1 cellular context compared by ENCODE assay signal in the genomic region with DNA sequence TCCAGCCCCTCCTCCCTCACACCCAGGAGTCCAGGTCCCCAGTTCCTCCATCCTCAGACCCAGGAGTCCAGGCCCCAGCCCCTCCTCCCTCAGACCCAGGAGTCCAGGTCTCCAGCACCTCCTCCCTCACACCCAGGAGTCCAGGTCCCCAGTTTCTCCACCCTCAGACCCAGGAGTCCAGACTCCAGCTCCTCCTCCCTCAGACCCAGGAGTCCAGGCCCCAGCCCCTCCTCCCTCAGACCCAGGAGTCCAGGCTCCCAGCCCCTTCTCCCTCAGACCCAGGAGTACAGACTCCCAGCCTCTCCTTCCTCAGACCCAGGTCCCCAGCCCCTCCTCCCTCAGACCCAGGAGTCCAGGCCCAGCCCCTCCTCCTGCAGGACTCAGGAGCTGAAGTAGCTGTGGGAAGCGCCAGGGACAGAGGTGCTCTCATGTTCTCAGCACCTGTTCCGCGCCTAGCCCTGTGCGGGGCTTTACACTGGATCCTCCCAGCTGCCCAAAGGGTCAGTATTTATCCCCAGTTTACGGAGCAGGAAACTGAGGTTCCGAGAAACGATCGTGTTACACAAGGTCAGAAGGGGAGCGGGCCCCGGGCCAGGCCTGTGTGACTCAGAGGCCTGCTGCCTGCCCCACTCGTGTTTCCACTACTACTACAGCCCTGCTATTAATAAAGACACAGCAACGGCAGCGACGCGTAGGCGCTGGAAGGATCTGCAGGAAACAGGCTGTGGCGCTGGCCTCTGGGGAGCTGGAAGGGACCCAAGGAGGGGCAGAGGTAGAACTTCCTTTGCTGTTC.
TF ChIP-seq lines count a peak whose summit lies in the region.

No MANE protein-coding gene starts in this region.

TF ChIP-seq in K562, 482 proteins besides CTCF, POLR2A, EP300 and RAD21 (continued from another document and continues in another):
- TF ChIP-seq RBFOX2 (IDR thresholded peaks at IDR 0.05; ENCODE audit: low read depth, low read length) (peak; percentile 40), TCF7L2 (IDR thresholded peaks at IDR 0.05; ENCODE audit: low read depth, low read length) (no peak), ZBTB1 (CRISPR knock-in tag; IDR thresholded peaks at IDR 0.05; ENCODE audit: borderline replicate concordance, low read depth) (no peak), KDM1A (IDR thresholded peaks at IDR 0.05) (peak in 1 of 2 experiments; percentile 80; a peak in 2 of 4 replicates), ZNF778 (CRISPR knock-in tag; IDR thresholded peaks at IDR 0.05) (no peak), CCAR2 (IDR thresholded peaks at IDR 0.05; ENCODE audit: low read depth, low read length) (no peak), MCM7 (IDR thresholded peaks at IDR 0.05) (no peak), CBFB (CRISPR knock-in tag; IDR thresholded peaks at IDR 0.05) (no peak), MEF2D (tag; conservative IDR thresholded peaks at IDR 0.05; ENCODE audit: low read depth) (peak; percentile 58; the same call in 1 of the 2 replicates), BMI1 (IDR thresholded peaks at IDR 0.05; ENCODE audit: low read length) (no peak), MIER1 (IDR thresholded peaks at IDR 0.05; ENCODE audit: low read depth) (no peak), FIP1L1 (IDR thresholded peaks at IDR 0.05; ENCODE audit: low read depth, low read length, poor library complexity, severe bottlenecking) (no peak), NBN (IDR thresholded peaks at IDR 0.05; ENCODE audit: low read depth) (no peak), HNRNPLL (IDR thresholded peaks at IDR 0.05; ENCODE audit: low read depth, low read length, poor library complexity, severe bottlenecking) (no peak), BRD4 (IDR thresholded peaks at IDR 0.05) (no peak), ZC3H8 (IDR thresholded peaks at IDR 0.05) (no peak), RFX1 (IDR thresholded peaks at IDR 0.05) (no peak), SMAD2 (IDR thresholded peaks at IDR 0.05; ENCODE audit: low read depth, low read length) (no peak), CXXC5 (CRISPR knock-in tag; IDR thresholded peaks at IDR 0.05) (no peak), FOXP1 (CRISPR knock-in tag; IDR thresholded peaks at IDR 0.05) (no peak), ZNF274 (IDR thresholded peaks at IDR 0.05; ENCODE audit: borderline replicate concordance, low read depth, low read length) (no peak), CBFA2T2 (conservative IDR thresholded peaks at IDR 0.05) (no peak), HDAC8 (tag; IDR thresholded peaks at IDR 0.05) (no peak), ZNF121 (CRISPR knock-in tag; conservative IDR thresholded peaks at IDR 0.05) (peak; percentile 24; the same call in 1 of the 2 replicates), BRD9 (IDR thresholded peaks at IDR 0.05; ENCODE audit: low read depth, partially characterized antibody) (no peak)
- TF ChIP-seq, protein P1, sequence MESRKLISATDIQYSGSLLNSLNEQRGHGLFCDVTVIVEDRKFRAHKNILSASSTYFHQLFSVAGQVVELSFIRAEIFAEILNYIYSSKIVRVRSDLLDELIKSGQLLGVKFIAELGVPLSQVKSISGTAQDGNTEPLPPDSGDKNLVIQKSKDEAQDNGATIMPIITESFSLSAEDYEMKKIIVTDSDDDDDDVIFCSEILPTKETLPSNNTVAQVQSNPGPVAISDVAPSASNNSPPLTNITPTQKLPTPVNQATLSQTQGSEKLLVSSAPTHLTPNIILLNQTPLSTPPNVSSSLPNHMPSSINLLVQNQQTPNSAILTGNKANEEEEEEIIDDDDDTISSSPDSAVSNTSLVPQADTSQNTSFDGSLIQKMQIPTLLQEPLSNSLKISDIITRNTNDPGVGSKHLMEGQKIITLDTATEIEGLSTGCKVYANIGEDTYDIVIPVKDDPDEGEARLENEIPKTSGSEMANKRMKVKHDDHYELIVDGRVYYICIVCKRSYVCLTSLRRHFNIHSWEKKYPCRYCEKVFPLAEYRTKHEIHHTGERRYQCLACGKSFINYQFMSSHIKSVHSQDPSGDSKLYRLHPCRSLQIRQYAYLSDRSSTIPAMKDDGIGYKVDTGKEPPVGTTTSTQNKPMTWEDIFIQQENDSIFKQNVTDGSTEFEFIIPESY (CRISPR knock-in tag; IDR thresholded peaks at IDR 0.05) = peak; percentile 54; the same call in 1 of the 2 replicates
- TF ChIP-seq, protein P2, sequence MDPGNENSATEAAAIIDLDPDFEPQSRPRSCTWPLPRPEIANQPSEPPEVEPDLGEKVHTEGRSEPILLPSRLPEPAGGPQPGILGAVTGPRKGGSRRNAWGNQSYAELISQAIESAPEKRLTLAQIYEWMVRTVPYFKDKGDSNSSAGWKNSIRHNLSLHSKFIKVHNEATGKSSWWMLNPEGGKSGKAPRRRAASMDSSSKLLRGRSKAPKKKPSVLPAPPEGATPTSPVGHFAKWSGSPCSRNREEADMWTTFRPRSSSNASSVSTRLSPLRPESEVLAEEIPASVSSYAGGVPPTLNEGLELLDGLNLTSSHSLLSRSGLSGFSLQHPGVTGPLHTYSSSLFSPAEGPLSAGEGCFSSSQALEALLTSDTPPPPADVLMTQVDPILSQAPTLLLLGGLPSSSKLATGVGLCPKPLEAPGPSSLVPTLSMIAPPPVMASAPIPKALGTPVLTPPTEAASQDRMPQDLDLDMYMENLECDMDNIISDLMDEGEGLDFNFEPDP (CRISPR knock-in tag; IDR thresholded peaks at IDR 0.05) = no peak
- TF ChIP-seq, protein P3, sequence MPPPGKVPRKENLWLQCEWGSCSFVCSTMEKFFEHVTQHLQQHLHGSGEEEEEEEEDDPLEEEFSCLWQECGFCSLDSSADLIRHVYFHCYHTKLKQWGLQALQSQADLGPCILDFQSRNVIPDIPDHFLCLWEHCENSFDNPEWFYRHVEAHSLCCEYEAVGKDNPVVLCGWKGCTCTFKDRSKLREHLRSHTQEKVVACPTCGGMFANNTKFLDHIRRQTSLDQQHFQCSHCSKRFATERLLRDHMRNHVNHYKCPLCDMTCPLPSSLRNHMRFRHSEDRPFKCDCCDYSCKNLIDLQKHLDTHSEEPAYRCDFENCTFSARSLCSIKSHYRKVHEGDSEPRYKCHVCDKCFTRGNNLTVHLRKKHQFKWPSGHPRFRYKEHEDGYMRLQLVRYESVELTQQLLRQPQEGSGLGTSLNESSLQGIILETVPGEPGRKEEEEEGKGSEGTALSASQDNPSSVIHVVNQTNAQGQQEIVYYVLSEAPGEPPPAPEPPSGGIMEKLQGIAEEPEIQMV (tag; conservative IDR thresholded peaks at IDR 0.05; ENCODE audit: low read depth) = no peak
- TF ChIP-seq, protein P4, sequence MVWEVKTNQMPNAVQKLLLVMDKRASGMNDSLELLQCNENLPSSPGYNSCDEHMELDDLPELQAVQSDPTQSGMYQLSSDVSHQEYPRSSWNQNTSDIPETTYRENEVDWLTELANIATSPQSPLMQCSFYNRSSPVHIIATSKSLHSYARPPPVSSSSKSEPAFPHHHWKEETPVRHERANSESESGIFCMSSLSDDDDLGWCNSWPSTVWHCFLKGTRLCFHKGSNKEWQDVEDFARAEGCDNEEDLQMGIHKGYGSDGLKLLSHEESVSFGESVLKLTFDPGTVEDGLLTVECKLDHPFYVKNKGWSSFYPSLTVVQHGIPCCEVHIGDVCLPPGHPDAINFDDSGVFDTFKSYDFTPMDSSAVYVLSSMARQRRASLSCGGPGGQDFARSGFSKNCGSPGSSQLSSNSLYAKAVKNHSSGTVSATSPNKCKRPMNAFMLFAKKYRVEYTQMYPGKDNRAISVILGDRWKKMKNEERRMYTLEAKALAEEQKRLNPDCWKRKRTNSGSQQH (CRISPR knock-in tag; IDR thresholded peaks at IDR 0.05) = no peak
- TF ChIP-seq, protein P5, sequence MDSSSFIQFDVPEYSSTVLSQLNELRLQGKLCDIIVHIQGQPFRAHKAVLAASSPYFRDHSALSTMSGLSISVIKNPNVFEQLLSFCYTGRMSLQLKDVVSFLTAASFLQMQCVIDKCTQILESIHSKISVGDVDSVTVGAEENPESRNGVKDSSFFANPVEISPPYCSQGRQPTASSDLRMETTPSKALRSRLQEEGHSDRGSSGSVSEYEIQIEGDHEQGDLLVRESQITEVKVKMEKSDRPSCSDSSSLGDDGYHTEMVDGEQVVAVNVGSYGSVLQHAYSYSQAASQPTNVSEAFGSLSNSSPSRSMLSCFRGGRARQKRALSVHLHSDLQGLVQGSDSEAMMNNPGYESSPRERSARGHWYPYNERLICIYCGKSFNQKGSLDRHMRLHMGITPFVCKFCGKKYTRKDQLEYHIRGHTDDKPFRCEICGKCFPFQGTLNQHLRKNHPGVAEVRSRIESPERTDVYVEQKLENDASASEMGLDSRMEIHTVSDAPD (CRISPR knock-in tag; IDR thresholded peaks at IDR 0.05) = no peak
- TF ChIP-seq, protein P6, sequence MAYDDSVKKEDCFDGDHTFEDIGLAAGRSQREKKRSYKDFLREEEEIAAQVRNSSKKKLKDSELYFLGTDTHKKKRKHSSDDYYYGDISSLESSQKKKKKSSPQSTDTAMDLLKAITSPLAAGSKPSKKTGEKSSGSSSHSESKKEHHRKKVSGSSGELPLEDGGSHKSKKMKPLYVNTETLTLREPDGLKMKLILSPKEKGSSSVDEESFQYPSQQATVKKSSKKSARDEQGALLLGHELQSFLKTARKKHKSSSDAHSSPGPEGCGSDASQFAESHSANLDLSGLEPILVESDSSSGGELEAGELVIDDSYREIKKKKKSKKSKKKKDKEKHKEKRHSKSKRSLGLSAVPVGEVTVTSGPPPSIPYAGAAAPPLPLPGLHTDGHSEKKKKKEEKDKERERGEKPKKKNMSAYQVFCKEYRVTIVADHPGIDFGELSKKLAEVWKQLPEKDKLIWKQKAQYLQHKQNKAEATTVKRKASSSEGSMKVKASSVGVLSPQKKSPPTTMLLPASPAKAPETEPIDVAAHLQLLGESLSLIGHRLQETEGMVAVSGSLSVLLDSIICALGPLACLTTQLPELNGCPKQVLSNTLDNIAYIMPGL (CRISPR knock-in tag; IDR thresholded peaks at IDR 0.05) = no peak
- TF ChIP-seq, protein P7, sequence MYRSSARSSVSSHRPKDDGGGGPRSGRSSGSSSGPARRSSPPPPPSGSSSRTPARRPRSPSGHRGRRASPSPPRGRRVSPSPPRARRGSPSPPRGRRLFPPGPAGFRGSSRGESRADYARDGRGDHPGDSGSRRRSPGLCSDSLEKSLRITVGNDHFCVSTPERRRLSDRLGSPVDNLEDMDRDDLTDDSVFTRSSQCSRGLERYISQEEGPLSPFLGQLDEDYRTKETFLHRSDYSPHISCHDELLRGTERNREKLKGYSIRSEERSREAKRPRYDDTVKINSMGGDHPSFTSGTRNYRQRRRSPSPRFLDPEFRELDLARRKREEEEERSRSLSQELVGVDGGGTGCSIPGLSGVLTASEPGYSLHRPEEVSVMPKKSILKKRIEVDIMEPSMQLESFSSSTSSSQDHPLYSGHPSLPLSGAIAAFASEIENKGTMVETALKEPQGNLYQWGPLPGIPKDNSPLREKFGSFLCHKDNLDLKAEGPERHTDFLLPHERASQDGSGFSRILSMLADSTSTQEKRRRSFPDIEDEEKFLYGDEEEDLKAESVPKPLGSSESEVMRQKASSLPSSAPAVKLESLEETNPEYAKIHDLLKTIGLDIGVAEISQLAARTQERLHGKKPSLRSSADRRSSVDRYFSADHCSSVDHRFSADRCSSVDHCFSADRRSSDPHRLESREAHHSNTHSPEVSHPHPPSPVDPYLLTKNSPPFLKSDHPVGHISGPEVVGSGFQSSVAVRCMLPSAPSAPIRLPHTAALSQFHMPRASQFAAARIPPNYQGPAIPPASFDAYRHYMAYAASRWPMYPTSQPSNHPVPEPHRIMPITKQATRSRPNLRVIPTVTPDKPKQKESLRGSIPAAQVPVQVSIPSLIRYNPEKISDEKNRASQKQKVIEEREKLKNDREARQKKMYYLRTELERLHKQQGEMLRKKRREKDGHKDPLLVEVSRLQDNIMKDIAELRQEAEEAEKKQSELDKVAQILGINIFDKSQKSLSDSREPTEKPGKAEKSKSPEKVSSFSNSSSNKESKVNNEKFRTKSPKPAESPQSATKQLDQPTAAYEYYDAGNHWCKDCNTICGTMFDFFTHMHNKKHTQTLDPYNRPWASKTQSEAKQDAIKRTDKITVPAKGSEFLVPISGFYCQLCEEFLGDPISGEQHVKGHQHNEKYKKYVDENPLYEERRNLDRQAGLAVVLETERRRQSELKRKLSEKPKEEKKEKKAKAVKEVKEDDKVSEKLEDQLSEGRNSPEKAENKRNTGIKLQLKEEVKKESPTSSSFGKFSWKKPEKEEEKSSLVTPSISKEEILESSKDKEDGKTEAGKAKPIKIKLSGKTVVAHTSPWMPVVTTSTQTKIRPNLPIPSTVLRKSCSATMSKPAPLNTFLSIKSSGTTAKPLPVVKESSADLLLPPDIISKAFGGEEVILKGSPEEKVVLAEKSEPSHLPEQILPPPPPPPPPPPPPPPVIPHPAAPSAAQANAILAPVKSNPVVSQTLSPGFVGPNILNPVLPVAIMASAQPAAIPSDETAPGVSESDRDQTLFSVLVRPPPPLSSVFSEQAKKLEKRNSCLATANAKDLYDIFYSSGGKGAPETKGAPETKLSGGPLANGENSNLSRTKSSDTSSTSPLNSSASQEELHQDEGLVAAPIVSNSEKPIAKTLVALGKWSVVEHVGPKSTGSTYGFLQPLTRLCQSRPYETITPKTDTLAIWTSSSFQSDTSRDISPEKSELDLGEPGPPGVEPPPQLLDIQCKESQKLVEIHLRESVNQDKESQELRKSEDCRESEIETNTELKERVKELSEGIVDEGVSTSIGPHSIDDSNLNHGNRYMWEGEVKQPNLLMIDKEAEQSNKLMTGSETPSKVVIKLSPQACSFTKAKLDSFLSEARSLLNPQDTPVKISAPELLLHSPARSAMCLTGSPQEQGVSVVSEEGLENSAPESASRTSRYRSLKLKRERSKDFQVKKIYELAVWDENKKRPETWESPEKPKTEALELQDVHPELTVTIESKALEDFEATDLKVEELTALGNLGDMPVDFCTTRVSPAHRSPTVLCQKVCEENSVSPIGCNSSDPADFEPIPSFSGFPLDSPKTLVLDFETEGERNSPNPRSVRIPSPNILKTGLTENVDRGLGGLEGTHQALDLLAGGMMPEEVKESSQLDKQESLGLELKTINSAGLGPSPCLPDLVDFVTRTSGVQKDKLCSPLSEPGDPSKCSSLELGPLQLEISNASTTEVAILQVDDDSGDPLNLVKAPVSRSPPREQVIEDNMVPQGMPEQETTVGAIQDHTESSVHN (IDR thresholded peaks at IDR 0.05; ENCODE audit: borderline replicate concordance in 1 of 2, low read depth in 1 of 2) = no peak
- TF ChIP-seq, protein P8, sequence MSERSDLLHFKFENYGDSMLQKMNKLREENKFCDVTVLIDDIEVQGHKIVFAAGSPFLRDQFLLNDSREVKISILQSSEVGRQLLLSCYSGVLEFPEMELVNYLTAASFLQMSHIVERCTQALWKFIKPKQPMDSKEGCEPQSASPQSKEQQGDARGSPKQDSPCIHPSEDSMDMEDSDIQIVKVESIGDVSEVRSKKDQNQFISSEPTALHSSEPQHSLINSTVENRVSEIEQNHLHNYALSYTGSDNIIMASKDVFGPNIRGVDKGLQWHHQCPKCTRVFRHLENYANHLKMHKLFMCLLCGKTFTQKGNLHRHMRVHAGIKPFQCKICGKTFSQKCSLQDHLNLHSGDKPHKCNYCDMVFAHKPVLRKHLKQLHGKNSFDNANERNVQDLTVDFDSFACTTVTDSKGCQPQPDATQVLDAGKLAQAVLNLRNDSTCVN (CRISPR knock-in tag; IDR thresholded peaks at IDR 0.05) = no peak
- TF ChIP-seq, protein P9, sequence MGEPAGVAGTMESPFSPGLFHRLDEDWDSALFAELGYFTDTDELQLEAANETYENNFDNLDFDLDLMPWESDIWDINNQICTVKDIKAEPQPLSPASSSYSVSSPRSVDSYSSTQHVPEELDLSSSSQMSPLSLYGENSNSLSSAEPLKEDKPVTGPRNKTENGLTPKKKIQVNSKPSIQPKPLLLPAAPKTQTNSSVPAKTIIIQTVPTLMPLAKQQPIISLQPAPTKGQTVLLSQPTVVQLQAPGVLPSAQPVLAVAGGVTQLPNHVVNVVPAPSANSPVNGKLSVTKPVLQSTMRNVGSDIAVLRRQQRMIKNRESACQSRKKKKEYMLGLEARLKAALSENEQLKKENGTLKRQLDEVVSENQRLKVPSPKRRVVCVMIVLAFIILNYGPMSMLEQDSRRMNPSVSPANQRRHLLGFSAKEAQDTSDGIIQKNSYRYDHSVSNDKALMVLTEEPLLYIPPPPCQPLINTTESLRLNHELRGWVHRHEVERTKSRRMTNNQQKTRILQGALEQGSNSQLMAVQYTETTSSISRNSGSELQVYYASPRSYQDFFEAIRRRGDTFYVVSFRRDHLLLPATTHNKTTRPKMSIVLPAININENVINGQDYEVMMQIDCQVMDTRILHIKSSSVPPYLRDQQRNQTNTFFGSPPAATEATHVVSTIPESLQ (CRISPR knock-in tag; IDR thresholded peaks at IDR 0.05) = 0 out of 2 replicates have a peak, but pooled peaks have one; percentile 48
